Comparison of ENCODE assay signal across 8 cellular contexts in genomic region chr2:238288650-238289573, GRCh38. TPM values are rescaled to one million over a fixed set of nuclear protein-coding genes. Genes with fewer than 3 reads are reported as not detected.
A peak's percentile ranks its signal among the peaks of the same experiment; 100 is the strongest.
DNase-seq lines count a peak whose midpoint lies in the region; ATAC-seq and TF ChIP-seq lines count a peak whose summit lies in the region.

No MANE protein-coding gene starts in this region.

- peak overlapping the region; percentile 63 for H3K27ac ChIP-seq in adipose tissue (ENCODE audit: low read depth, low read length)
- peak overlapping the region; percentile 55 to 97 (median 90) for H3K27ac ChIP-seq in heart right ventricle

- peaks cover 2 to 62% (median 48%) of the 10 kb centered on the region in 9 donors for H3K4me1 ChIP-seq in heart right ventricle

- peak; percentile 96 to 99 (median 99) for DNase-seq in NCI-H1417 (lab: John Stamatoyannopoulos, UW)
- peak; percentile 94 to 98 for DNase-seq in SW 1271 (lab: John Stamatoyannopoulos, UW)
- peak; percentile 97 to 99 for DNase-seq in heart right ventricle
- DNase-seq in posterior vena cava (ENCODE audit: low spot score), result peak; percentile 100
- peak; percentile 99 for DNase-seq in ureter (ENCODE audit: low spot score)

- peak; percentile 92 for ATAC-seq in HG02763 (IDR thresholded peaks at IDR 0.05; ENCODE audit: unreplicated experiment)
- ATAC-seq in heart right ventricle, result peak; percentile 83 to 93 (median 89)

- H3K4me3 ChIP-seq in heart right ventricle, result peak overlapping the region; percentile 40 to 99 (median 79)

- TF ChIP-seq CTCF in GM12874 (IDR thresholded peaks at IDR 0.05; ENCODE audit: insufficient read depth, low read depth, low read length) (peak; percentile 56), heart right ventricle (IDR thresholded peaks at IDR 0.05) (peak in 7 of 9 donors; percentile 30 to 62 (median 34))

- no peaks in the 10 kb centered on the region for H3K27me3 ChIP-seq in heart right ventricle

- WGBS in adipose tissue, 3 donors, result 0 to 2% (median 0%) methylated on average over 91 to 108 of the region's 108 CpGs
- WGBS in heart right ventricle, 2 donors, result 0 to 1% methylated on average over 99 to 108 of the region's 108 CpGs

- H3K9me3 ChIP-seq in heart right ventricle, result no peaks in the 10 kb centered on the region

- no peaks in the 10 kb centered on the region for H3K36me3 ChIP-seq in heart right ventricle

- intact Hi-C loops in heart right ventricle (cut with DNase I) (loop anchor here in 3 of 10 donors (1.0 to 2.0 kb wide), 2 partner anchors 31 to 32 kb away; partner anchors contain the start of gene TRAF3IP1 (in 3 of the 3)), posterior vena cava (cut with DNase I) (no loop called here)

RNA-seq across cellular contexts. Expression of gene PER2, which starts 0.5 kb away (rescaled TPM):
- polyA plus RNA-seq in adipose tissue (1 to 10 TPM; 3.6 to 5.6 (median 4.9) TPM), heart right ventricle (1 to 10 TPM; 1.4 to 4.5 TPM)
- total RNA-seq in heart right ventricle (10 to 100 TPM in 3 of 10 donors, 1 to 10 TPM in 7; 3.1 to 19.0 (median 8.0) TPM), posterior vena cava (10 to 100 TPM; 10.1 to 16.8 TPM), ureter (30.5 TPM)

RNA-seq across cellular contexts. Expression of gene TRAF3IP1, which starts 31.4 kb away (rescaled TPM):
- polyA plus RNA-seq in adipose tissue (1 to 10 TPM; 3.1 to 7.8 (median 5.5) TPM), heart right ventricle (1 to 10 TPM; 4.0 to 6.2 TPM)
- total RNA-seq in heart right ventricle (10 to 100 TPM in 6 of 10 donors, 1 to 10 TPM in 4; 8.3 to 20.4 (median 12.5) TPM), posterior vena cava (10 to 100 TPM; 27.1 to 37.2 TPM), ureter (22.4 TPM)

RNA-seq across cellular contexts. Expression of gene HES6, which starts 49.1 kb away (rescaled TPM):
- polyA plus RNA-seq in adipose tissue (10 to 100 TPM in 1 of 3 donors, 1 to 10 TPM in 2; 2.9 to 24.4 (median 3.5) TPM), heart right ventricle (1 to 10 TPM; 3.9 to 6.9 TPM)
- total RNA-seq in heart right ventricle (1 to 10 TPM; 1.1 to 3.9 (median 1.9) TPM), posterior vena cava (1 to 10 TPM; 2.3 to 6.9 TPM), ureter (3.4 TPM)

Comparison
In these comparisons a context has a peak if more than half of its experiments do, and no peak if none do; other contexts are left out.
1. Peak in every context shown above with its lines: DNase-seq, ATAC-seq, H3K4me3 ChIP-seq and H3K27ac ChIP-seq.